ENCODE assay signal across 8 cellular contexts in the genomic region with DNA sequence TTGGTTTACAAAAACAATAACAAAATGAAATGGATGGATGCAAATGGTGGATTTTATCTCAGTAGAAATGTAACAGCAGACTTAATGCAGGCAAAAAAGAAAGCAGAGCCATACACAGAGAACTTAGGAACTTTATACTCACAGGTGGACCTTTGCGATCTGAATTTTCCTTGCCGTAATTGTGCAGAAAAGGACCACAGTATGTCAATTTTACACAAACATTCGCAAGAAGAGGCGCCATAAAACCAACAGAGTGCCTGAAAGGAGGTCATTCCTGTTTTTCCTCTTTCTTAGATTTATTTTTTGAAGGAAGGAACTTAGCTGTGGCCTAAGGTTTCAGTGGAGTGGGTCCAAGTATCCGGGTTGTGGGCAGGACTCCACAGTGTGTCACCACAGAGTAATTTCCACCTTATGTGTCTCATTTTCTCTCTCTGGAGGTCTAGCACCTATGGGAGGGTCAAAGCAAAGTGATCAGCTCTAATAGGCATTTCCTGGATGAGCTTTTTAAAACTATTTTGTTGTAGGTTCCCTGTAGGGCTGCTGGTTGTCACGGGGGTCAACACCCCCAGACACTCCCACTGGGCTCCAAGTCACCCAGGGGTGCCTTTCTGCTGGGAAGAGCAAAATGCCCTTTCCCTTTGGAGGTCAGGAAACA. TPM values are rescaled to one million over a fixed set of nuclear protein-coding genes. Genes with fewer than 3 reads are reported as not detected.
DNase-seq lines count a peak whose midpoint lies in the region; ATAC-seq and TF ChIP-seq lines count a peak whose summit lies in the region.

No MANE protein-coding gene starts in this region.

- no peak overlapping the region for H3K9ac ChIP-seq in parathyroid adenoma

- DNase-seq in GM23338 (ENCODE audit: low spot score) (no peak), SJSA1 (ENCODE audit: low read depth in 1 of 2, low spot score in 2 of 2) (peak in 1 of 2 experiments; percentile 28), epithelial cell of prostate (ENCODE audit: low read depth, low spot score) (no peak), NOMO-1 treated with dmso at 0.1 percent for 144 hours (lab: John Stamatoyannopoulos, UW; ENCODE audit: unreplicated experiment) (no peak), NCI-H524 (lab: John Stamatoyannopoulos, UW) (no peak)
- no peak for DNase-seq in activated effector memory CD4-positive, alpha-beta T cell treated with anti-CD3 and anti-CD28 coated beads, Interleukin-2, amount 50 U/mL, for 16 hours
- no peak for DNase-seq in activated CD8-positive, alpha-beta memory T cell treated with anti-CD3 and anti-CD28 coated beads, Interleukin-2, amount 50 U/mL, for 4 hours

- H2AFZ ChIP-seq in GM23338 (no peak overlapping the region), parathyroid adenoma (peak overlapping the region; percentile 82)

- no peaks in the 10 kb centered on the region for H3K79me2 ChIP-seq in GM23338 (replicated peaks; ENCODE audit: insufficient read depth)
- no peaks in the 10 kb centered on the region for H3K79me2 ChIP-seq in parathyroid adenoma

- no peaks in the 10 kb centered on the region for H3K9me3 Mint-ChIP-seq in GM23338

- ATAC-seq in GM23338 = no peak

- H3K9me3 ChIP-seq in SJSA1 (replicated peaks) (no peaks in the 10 kb centered on the region), parathyroid adenoma (ENCODE audit: control insufficient read depth, low read length) (no peaks in the 10 kb centered on the region)

- H3K36me3 ChIP-seq in GM23338 (ENCODE audit: insufficient read depth) (no peaks in the 10 kb centered on the region), SJSA1 (no peaks in the 10 kb centered on the region), parathyroid adenoma (ENCODE audit: control insufficient read depth, insufficient read depth, low read length) (no peaks in the 10 kb centered on the region)

- H3K4me3 ChIP-seq in GM23338 (peak overlapping the region; percentile 35; the same call in 1 of the 2 replicates), SJSA1 (peak overlapping the region; percentile 31), parathyroid adenoma (ENCODE audit: low read depth, low read length) (peak overlapping the region; percentile 37)

- no peaks in the 10 kb centered on the region for H3K36me3 Mint-ChIP-seq in GM23338 (ENCODE audit: low read depth)

- H3K27ac ChIP-seq in GM23338 (ENCODE audit: low read depth) (peak overlapping the region; percentile 55; the same call in 1 of the 2 replicates), SJSA1 (peak overlapping the region; percentile 90), epithelial cell of prostate (peak overlapping the region; percentile 78), parathyroid adenoma (peak overlapping the region; percentile 89)

- peak overlapping the region; percentile 67 for H3K4me2 ChIP-seq in GM23338
- peak overlapping the region; percentile 49 for H3K4me2 ChIP-seq in parathyroid adenoma (ENCODE audit: low read length)

- peak overlapping the region; percentile 71 for H3K4me3 Mint-ChIP-seq in GM23338

- no peaks in the 10 kb centered on the region for H3K9me2 ChIP-seq in GM23338 (ENCODE audit: insufficient read depth)

- H3K4me1 Mint-ChIP-seq in GM23338 = peaks cover 14% of the 10 kb centered on the region; the same call in 2 of the 3 replicates

- H3K27me3 ChIP-seq in GM23338 (ENCODE audit: insufficient read depth) (no peaks in the 10 kb centered on the region), SJSA1 (replicated peaks) (no peaks in the 10 kb centered on the region), parathyroid adenoma (ENCODE audit: control insufficient read depth, insufficient read depth, low read length) (no peaks in the 10 kb centered on the region)

- H3F3A ChIP-seq in GM23338 (replicated peaks; ENCODE audit: low read depth) = no peaks in the 10 kb centered on the region

- H3K4me1 ChIP-seq in GM23338 (ENCODE audit: insufficient read depth) (peaks cover 19% of the 10 kb centered on the region), SJSA1 (replicated peaks) (peaks cover 18% of the 10 kb centered on the region), parathyroid adenoma (peaks cover 6% of the 10 kb centered on the region)

- H3K27me3 Mint-ChIP-seq in GM23338 (ENCODE audit: insufficient read depth, low read depth, poor library complexity) = no peaks in the 10 kb centered on the region

- no peaks in the 10 kb centered on the region for H4K20me1 ChIP-seq in GM23338 (replicated peaks; ENCODE audit: insufficient read depth)

- peak overlapping the region; percentile 97 for H3K27ac Mint-ChIP-seq in GM23338

- TF ChIP-seq CTCF in GM23338 (conservative IDR thresholded peaks at IDR 0.05; ENCODE audit: low read depth in 2 of 2) (no peak), parathyroid adenoma (IDR thresholded peaks at IDR 0.05) (no peak)

TF ChIP-seq in GM23338, 12 proteins besides CTCF, POLR2A, EP300 and RAD21:
- TF ChIP-seq STAT1 (IDR thresholded peaks at IDR 0.05; ENCODE audit: unreplicated experiment) = no peak
- TF ChIP-seq EZH2 (IDR thresholded peaks at IDR 0.05; ENCODE audit: low read depth, unreplicated experiment) = no peak
- TF ChIP-seq NANOG (IDR thresholded peaks at IDR 0.05; ENCODE audit: borderline replicate concordance) = no peak
- no peak for TF ChIP-seq EZH2phosphoT487 (IDR thresholded peaks at IDR 0.05; ENCODE audit: unreplicated experiment)
- TF ChIP-seq, protein P1, sequence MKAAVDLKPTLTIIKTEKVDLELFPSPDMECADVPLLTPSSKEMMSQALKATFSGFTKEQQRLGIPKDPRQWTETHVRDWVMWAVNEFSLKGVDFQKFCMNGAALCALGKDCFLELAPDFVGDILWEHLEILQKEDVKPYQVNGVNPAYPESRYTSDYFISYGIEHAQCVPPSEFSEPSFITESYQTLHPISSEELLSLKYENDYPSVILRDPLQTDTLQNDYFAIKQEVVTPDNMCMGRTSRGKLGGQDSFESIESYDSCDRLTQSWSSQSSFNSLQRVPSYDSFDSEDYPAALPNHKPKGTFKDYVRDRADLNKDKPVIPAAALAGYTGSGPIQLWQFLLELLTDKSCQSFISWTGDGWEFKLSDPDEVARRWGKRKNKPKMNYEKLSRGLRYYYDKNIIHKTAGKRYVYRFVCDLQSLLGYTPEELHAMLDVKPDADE (IDR thresholded peaks at IDR 0.05) = no peak
- TF ChIP-seq ZNF331 (CRISPR knock-in tag; IDR thresholded peaks at IDR 0.05; ENCODE audit: low read depth) = no peak
- no peak for TF ChIP-seq JUNB (IDR thresholded peaks at IDR 0.05; ENCODE audit: unreplicated experiment)

RNA-seq across cellular contexts. Expression of a gene that starts 24.7 kb away (rescaled TPM):
- total RNA-seq in GM23338 (2014; rRNA removed; shearing (Covaris generic)) = 27.9 and 33.3 TPM in 2 replicates
- polyA plus RNA-seq in GM23338 (2016; fragmentation: Nextera tagmentation; extraction: Ambion mirVana) = 83.0 and 93.5 TPM in 2 replicates
- total RNA-seq in SJSA1 (2014; rRNA removed; shearing (Covaris generic)) = 14.1 and 17.0 TPM in 2 replicates
